1 cellular context compared by ENCODE assay signal in the genomic region with DNA sequence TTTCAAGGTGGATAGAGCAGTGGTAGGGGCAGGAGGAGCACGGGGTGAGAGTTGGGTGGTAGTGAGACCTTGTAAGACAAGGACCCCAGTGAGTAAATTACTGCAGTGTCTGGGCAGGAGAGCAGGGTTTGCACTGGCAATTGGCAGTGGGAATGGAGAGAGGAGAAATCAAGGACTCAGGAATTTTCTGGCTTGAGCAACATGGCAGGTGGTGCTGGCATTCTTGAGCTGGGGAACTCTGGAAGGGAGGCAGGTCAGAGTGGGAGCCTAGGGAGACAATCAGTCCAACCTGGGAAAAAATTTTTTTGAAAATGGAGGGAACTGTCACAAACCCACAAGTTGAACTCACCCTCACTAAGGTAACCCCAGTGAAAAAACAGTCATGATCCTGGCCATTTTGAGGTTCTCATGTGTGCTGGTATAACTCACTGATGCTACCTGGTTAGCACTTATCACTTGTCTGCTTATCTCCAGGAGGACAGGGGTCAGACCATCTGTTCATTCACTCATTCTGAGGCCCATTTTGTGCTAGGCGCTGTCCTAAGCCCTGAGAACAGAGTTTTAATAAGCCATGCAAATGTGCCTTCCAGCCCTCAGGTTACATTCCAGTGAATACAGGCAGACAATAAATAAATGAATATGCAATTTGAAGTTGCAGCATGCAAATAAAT.
TF ChIP-seq lines count a peak whose summit lies in the region.

No MANE protein-coding gene starts in this region.

TF ChIP-seq in GM23338, 12 proteins besides CTCF, POLR2A, EP300 and RAD21:
- TF ChIP-seq, protein P1, sequence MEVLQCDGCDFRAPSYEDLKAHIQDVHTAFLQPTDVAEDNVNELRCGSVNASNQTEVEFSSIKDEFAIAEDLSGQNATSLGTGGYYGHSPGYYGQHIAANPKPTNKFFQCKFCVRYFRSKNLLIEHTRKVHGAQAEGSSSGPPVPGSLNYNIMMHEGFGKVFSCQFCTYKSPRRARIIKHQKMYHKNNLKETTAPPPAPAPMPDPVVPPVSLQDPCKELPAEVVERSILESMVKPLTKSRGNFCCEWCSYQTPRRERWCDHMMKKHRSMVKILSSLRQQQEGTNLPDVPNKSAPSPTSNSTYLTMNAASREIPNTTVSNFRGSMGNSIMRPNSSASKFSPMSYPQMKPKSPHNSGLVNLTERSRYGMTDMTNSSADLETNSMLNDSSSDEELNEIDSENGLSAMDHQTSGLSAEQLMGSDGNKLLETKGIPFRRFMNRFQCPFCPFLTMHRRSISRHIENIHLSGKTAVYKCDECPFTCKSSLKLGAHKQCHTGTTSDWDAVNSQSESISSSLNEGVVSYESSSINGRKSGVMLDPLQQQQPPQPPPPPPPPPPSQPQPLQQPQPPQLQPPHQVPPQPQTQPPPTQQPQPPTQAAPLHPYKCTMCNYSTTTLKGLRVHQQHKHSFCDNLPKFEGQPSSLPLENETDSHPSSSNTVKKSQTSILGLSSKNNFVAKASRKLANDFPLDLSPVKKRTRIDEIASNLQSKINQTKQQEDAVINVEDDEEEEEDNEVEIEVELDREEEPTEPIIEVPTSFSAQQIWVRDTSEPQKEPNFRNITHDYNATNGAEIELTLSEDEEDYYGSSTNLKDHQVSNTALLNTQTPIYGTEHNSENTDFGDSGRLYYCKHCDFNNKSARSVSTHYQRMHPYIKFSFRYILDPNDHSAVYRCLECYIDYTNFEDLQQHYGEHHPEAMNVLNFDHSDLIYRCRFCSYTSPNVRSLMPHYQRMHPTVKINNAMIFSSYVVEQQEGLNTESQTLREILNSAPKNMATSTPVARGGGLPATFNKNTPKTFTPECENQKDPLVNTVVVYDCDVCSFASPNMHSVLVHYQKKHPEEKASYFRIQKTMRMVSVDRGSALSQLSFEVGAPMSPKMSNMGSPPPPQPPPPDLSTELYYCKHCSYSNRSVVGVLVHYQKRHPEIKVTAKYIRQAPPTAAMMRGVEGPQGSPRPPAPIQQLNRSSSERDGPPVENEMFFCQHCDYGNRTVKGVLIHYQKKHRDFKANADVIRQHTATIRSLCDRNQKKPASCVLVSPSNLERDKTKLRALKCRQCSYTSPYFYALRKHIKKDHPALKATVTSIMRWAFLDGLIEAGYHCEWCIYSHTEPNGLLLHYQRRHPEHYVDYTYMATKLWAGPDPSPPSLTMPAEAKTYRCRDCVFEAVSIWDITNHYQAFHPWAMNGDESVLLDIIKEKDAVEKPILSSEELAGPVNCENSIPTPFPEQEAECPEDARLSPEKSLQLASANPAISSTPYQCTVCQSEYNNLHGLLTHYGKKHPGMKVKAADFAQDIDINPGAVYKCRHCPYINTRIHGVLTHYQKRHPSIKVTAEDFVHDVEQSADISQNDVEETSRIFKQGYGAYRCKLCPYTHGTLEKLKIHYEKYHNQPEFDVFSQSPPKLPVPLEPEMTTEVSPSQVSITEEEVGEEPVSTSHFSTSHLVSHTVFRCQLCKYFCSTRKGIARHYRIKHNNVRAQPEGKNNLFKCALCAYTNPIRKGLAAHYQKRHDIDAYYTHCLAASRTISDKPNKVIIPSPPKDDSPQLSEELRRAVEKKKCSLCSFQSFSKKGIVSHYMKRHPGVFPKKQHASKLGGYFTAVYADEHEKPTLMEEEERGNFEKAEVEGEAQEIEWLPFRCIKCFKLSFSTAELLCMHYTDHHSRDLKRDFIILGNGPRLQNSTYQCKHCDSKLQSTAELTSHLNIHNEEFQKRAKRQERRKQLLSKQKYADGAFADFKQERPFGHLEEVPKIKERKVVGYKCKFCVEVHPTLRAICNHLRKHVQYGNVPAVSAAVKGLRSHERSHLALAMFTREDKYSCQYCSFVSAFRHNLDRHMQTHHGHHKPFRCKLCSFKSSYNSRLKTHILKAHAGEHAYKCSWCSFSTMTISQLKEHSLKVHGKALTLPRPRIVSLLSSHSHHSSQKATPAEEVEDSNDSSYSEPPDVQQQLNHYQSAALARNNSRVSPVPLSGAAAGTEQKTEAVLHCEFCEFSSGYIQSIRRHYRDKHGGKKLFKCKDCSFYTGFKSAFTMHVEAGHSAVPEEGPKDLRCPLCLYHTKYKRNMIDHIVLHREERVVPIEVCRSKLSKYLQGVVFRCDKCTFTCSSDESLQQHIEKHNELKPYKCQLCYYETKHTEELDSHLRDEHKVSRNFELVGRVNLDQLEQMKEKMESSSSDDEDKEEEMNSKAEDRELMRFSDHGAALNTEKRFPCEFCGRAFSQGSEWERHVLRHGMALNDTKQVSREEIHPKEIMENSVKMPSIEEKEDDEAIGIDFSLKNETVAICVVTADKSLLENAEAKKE (CRISPR knock-in tag; IDR thresholded peaks at IDR 0.05), result no peak
- TF ChIP-seq EZH2 (IDR thresholded peaks at IDR 0.05; ENCODE audit: low read depth, unreplicated experiment), result no peak
- TF ChIP-seq ZNF331 (CRISPR knock-in tag; IDR thresholded peaks at IDR 0.05; ENCODE audit: low read depth), result no peak
